In the genomic region with DNA sequence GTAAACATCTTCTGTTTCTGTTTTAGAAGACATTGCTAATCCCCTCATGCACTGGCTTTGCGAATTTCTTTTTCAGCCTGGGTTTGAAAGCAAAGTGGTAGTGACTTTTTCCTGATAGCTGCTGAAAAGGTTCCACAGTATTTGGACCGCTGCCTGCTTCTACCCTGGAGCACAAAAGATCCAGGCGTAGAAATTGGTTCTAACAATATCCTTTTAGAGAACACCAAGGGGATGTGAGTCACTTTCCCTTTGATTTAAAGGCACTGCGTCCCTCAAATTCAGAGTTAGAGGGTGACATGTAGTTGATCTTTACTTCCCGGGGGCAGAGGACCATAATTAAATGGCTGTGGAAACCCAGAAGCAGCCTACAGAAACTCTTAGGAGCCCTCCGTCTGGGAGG, we compare ENCODE assay signal across 25 cellular contexts.
A peak's percentile ranks its signal among the peaks of the same experiment; 100 is the strongest.
DNase-seq lines count a peak whose midpoint lies in the region; ATAC-seq, FAIRE-seq and TF ChIP-seq lines count a peak whose summit lies in the region.
"Had no signal": no experiment of that assay in that cellular context is flagged by ENCODE, and none has a peak within 500 bp of the region (broad histone marks: within the 10 kb centered on the region; RNA-seq: fewer than 3 reads in every experiment).

No MANE protein-coding gene starts in this region.

- H3F3A ChIP-seq in smooth muscle cell (ENCODE audit: low read depth): no peaks in the 10 kb centered on the region

- H2AFZ ChIP-seq in astrocyte (ENCODE audit: low read depth, low read length): peak overlapping the region; percentile 45
- H2AFZ ChIP-seq in smooth muscle cell (ENCODE audit: low read depth): peak overlapping the region; percentile 75
- H2AFZ ChIP-seq: GM23248 had no signal

- H3K9me3 Mint-ChIP-seq in astrocyte (ENCODE audit: unreplicated experiment): no peaks in the 10 kb centered on the region
- H3K9me3 Mint-ChIP-seq in effector memory CD8-positive, alpha-beta T cell: no peaks in the 10 kb centered on the region
- H3K9me3 Mint-ChIP-seq: activated naive CD8-positive, alpha-beta T cell treated with anti-CD3 and anti-CD28 coated beads, Interleukin-2, amount 50 U/mL, for 24 hours; dendritic cell treated with granulocyte-macrophage colony-stimulating factor and Interleukin-4, amounts not matched to agents 40 ng/mL and 50 ng/mL, for 4 days; immature natural killer cell had no signal

- H3K36me3 ChIP-seq in astrocyte (ENCODE audit: insufficient read depth, low read length) (no peaks in the 10 kb centered on the region), smooth muscle cell (ENCODE audit: low read depth) (no peaks in the 10 kb centered on the region)
- H3K36me3 ChIP-seq: WERI-Rb-1 had no signal

- H3K79me2 ChIP-seq in astrocyte (ENCODE audit: insufficient read depth, low read length) (no peaks in the 10 kb centered on the region), smooth muscle cell (ENCODE audit: low read depth) (no peaks in the 10 kb centered on the region)

- no peak for ATAC-seq in effector memory CD8-positive, alpha-beta T cell (replicated peaks)
- ATAC-seq in HG02610 (IDR thresholded peaks at IDR 0.05; ENCODE audit: unreplicated experiment) (no peak), HG02642 (IDR thresholded peaks at IDR 0.05; ENCODE audit: poor library complexity, unreplicated experiment) (no peak)
- ATAC-seq: activated naive CD8-positive, alpha-beta T cell treated with anti-CD3 and anti-CD28 coated beads, Interleukin-2, amount 50 U/mL, for 24 hours; stimulated activated naive CD8-positive, alpha-beta T cell treated with anti-CD3 and anti-CD28 coated beads, Interleukin-15, amount 100 ng/mL, for 72 hours had no signal

- TF ChIP-seq CTCF in astrocyte (IDR thresholded peaks at IDR 0.05; ENCODE audit: insufficient read depth, low read depth, low read length) (no peak), smooth muscle cell (IDR thresholded peaks at IDR 0.05; ENCODE audit: borderline replicate concordance, insufficient read depth, poor library complexity, severe bottlenecking) (no peak)

- H3K4me2 ChIP-seq in astrocyte (ENCODE audit: low read length) (peak overlapping the region; percentile 76), smooth muscle cell (peak overlapping the region; percentile 79)

- H3K27me3 Mint-ChIP-seq in astrocyte (ENCODE audit: low read depth, unreplicated experiment): no peaks in the 10 kb centered on the region
- H3K27me3 Mint-ChIP-seq in effector memory CD8-positive, alpha-beta T cell: no peaks in the 10 kb centered on the region
- H3K27me3 Mint-ChIP-seq: activated naive CD8-positive, alpha-beta T cell treated with anti-CD3 and anti-CD28 coated beads, Interleukin-2, amount 50 U/mL, for 24 hours; B cell; dendritic cell treated with granulocyte-macrophage colony-stimulating factor and Interleukin-4, amounts not matched to agents 40 ng/mL and 50 ng/mL, for 4 days; stimulated activated naive CD8-positive, alpha-beta T cell treated with anti-CD3 and anti-CD28 coated beads, Interleukin-15, amount 100 ng/mL, for 72 hours had no signal

- no peak overlapping the region for H3K27ac Mint-ChIP-seq in astrocyte (ENCODE audit: unreplicated experiment)
- H3K27ac Mint-ChIP-seq in effector memory CD8-positive, alpha-beta T cell: no peak overlapping the region
- H3K27ac Mint-ChIP-seq: activated naive CD8-positive, alpha-beta T cell treated with anti-CD3 and anti-CD28 coated beads, Interleukin-2, amount 50 U/mL, for 24 hours; B cell; dendritic cell treated with granulocyte-macrophage colony-stimulating factor and Interleukin-4, amounts not matched to agents 40 ng/mL and 50 ng/mL, for 4 days; immature natural killer cell; stimulated activated naive CD8-positive, alpha-beta T cell treated with anti-CD3 and anti-CD28 coated beads, Interleukin-15, amount 100 ng/mL, for 72 hours had no signal

- H3K27me3 ChIP-seq in astrocyte (ENCODE audit: insufficient read depth, low read length) (no peaks in the 10 kb centered on the region), smooth muscle cell (ENCODE audit: low read depth) (no peaks in the 10 kb centered on the region)

- H3K27ac ChIP-seq in astrocyte (ENCODE audit: low read depth, low read length) (no peak overlapping the region), smooth muscle cell (ENCODE audit: low read depth) (no peak overlapping the region)
- H3K27ac ChIP-seq: GM23248, HL-60, SK-N-MC, WERI-Rb-1 had no signal

- no peak overlapping the region for H3K4me3 Mint-ChIP-seq in astrocyte (ENCODE audit: unreplicated experiment)
- H3K4me3 Mint-ChIP-seq in effector memory CD8-positive, alpha-beta T cell: no peak overlapping the region
- H3K4me3 Mint-ChIP-seq: activated naive CD8-positive, alpha-beta T cell treated with anti-CD3 and anti-CD28 coated beads, Interleukin-2, amount 50 U/mL, for 24 hours; B cell; dendritic cell treated with granulocyte-macrophage colony-stimulating factor and Interleukin-4, amounts not matched to agents 40 ng/mL and 50 ng/mL, for 4 days; immature natural killer cell; stimulated activated naive CD8-positive, alpha-beta T cell treated with anti-CD3 and anti-CD28 coated beads, Interleukin-15, amount 100 ng/mL, for 72 hours had no signal

- 18% methylated on average over 6 of the region's 6 CpGs for WGBS in smooth muscle cell (ENCODE audit: low lambda C conversion rate)

- H3K9ac ChIP-seq in astrocyte (ENCODE audit: low read length) (peak overlapping the region; percentile 15), smooth muscle cell (ENCODE audit: low read depth) (no peak overlapping the region)
- H3K9ac ChIP-seq: GM23248 had no signal

- no peaks in the 10 kb centered on the region for H4K20me1 ChIP-seq in astrocyte (ENCODE audit: insufficient read depth, low read length)
- H4K20me1 ChIP-seq in smooth muscle cell (ENCODE audit: low read depth): no peaks in the 10 kb centered on the region

- H3K9me3 ChIP-seq in astrocyte (ENCODE audit: insufficient read depth, low read depth, low read length) (no peaks in the 10 kb centered on the region), smooth muscle cell (replicated peaks; ENCODE audit: low read depth) (no peaks in the 10 kb centered on the region)

- H3K36me3 Mint-ChIP-seq in astrocyte (ENCODE audit: low read depth, unreplicated experiment): no peaks in the 10 kb centered on the region
- no peaks in the 10 kb centered on the region for H3K36me3 Mint-ChIP-seq in effector memory CD8-positive, alpha-beta T cell (ENCODE audit: insufficient read depth)

- no peaks in the 10 kb centered on the region for H3K4me1 ChIP-seq in astrocyte (ENCODE audit: insufficient read depth, low read length)
- H3K4me1 ChIP-seq in smooth muscle cell (ENCODE audit: low read depth): peaks cover 10% of the 10 kb centered on the region

- peaks cover 6% of the 10 kb centered on the region for H3K4me1 Mint-ChIP-seq in astrocyte (ENCODE audit: low read depth, unreplicated experiment)
- H3K4me1 Mint-ChIP-seq in effector memory CD8-positive, alpha-beta T cell (ENCODE audit: low read depth in 2 of 2): no peaks in the 10 kb centered on the region
- H3K4me1 Mint-ChIP-seq: activated naive CD8-positive, alpha-beta T cell treated with anti-CD3 and anti-CD28 coated beads, Interleukin-2, amount 50 U/mL, for 24 hours; B cell; immature natural killer cell; stimulated activated naive CD8-positive, alpha-beta T cell treated with anti-CD3 and anti-CD28 coated beads, Interleukin-15, amount 100 ng/mL, for 72 hours had no signal

- DNase-seq in DMS53 (lab: John Stamatoyannopoulos, UW) (peak; percentile 23), DMS53 treated with DMSO at 0.1 percent for 48 hours (lab: John Stamatoyannopoulos, UW; ENCODE audit: unreplicated experiment) (no peak), astrocyte (ENCODE audit: low read depth) (no peak), medulla oblongata (ENCODE audit: extremely low spot score) (peak; percentile 29), smooth muscle cell (lab: John Stamatoyannopoulos, UW; ENCODE audit: unreplicated experiment) (no peak)
- DNase-seq in effector memory CD8-positive, alpha-beta T cell: no peak
- DNase-seq: 8988T; activated CD4-positive, alpha-beta T cell treated with anti-CD3 and anti-CD28 coated beads, Interleukin-2, amount 50 U/mL, for 1 hour; activated effector memory CD4-positive, alpha-beta T cell treated with Interleukin-2 at 50 U/mL for 16 hours; activated naive CD8-positive, alpha-beta T cell treated with anti-CD3 and anti-CD28 coated beads, Interleukin-2, amount 50 U/mL, for 24 hours; GM23248; immature natural killer cell; IMR-90; NCI-H2171 treated with DMSO at 0.1 percent for 48 hours; NCI-H69; occipital lobe; stimulated activated naive CD8-positive, alpha-beta T cell treated with anti-CD3 and anti-CD28 coated beads, Interleukin-15, amount 100 ng/mL, for 72 hours; trophoblast cell; WERI-Rb-1 had no signal

- peak overlapping the region; percentile 25 for H3K4me3 ChIP-seq in astrocyte (ENCODE audit: insufficient read depth, low read depth, low read length)
- H3K4me3 ChIP-seq in smooth muscle cell: peak overlapping the region; percentile 4
- H3K4me3 ChIP-seq: GM23248, SK-N-MC had no signal

- no peak for FAIRE-seq in astrocyte (lab: Jason Lieb, UNC)

Comparison
In these comparisons a context has a peak if more than half of its experiments do, and no peak if none do; other contexts are left out.
1. DNase-seq: peak in DMS53 (single experiment) and medulla oblongata (single experiment); none in DMS53 treated with DMSO at 0.1 percent for 48 hours (single experiment), astrocyte (single experiment), smooth muscle cell (single experiment) and effector memory CD8-positive, alpha-beta T cell (0 of 3).